ENCODE assay signal across 9 cellular contexts in genomic region chr21:26140185-26140584, GRCh38. TPM values are rescaled to one million over a fixed set of nuclear protein-coding genes. Genes with fewer than 3 reads are reported as not detected.
DNase-seq lines count a peak whose midpoint lies in the region; ATAC-seq lines count a peak whose summit lies in the region.
"Had no signal": no experiment of that assay in that cellular context is flagged by ENCODE, and none has a peak within 500 bp of the region (broad histone marks: within the 10 kb centered on the region; RNA-seq: fewer than 3 reads in every experiment).

No MANE protein-coding gene starts in this region.

- CTCF ChIA-PET in activated CD4-positive, alpha-beta T cell treated with anti-CD3 and anti-CD28 coated beads, Interleukin-2, amount 10 ng/mL, durations not matched to agents 7 days and 5 days (lab: Charles Lee), result no interaction called here

- peak overlapping the region; percentile 17; the same call in 1 of the 2 replicates for H3K4me3 ChIP-seq in ACC112 (ENCODE audit: low read depth, low read length)

- H3K27ac Mint-ChIP-seq in activated CD4-positive, alpha-beta T cell treated with anti-CD3 and anti-CD28 coated beads, Interleukin-2, amount 10 ng/mL, durations not matched to agents 7 days and 5 days, result no peak overlapping the region

- H3K36me3 ChIP-seq in ACC112 (ENCODE audit: insufficient read depth, low read length), result peaks cover 4% of the 10 kb centered on the region; the same call in 1 of the 2 replicates

- DNase-seq in HS-5 (ENCODE audit: low read depth) (peak; percentile 86), brain pericyte (ENCODE audit: low read depth, low spot score) (peak; percentile 82), left lobe of liver (ENCODE audit: low spot score) (no peak), NCI-H1417 treated with DMSO at 0.1 percent for 48 hours (lab: John Stamatoyannopoulos, UW) (no peak), NCI-H128 (lab: John Stamatoyannopoulos, UW; ENCODE audit: unreplicated experiment) (no peak)
- DNase-seq in activated CD4-positive, alpha-beta T cell treated with anti-CD3 and anti-CD28 coated beads, Interleukin-2, amount 10 ng/mL, durations not matched to agents 7 days and 5 days, result no peak
- DNase-seq: activated CD4-positive, alpha-beta T cell treated with anti-CD3 and anti-CD28 coated beads, Interleukin-2, amount 50 U/mL, for 1 hour had no signal

- peak overlapping the region; percentile 83 for H3K27ac ChIP-seq in ACC112 (ENCODE audit: low read depth, low read length)

- H3K79me2 ChIP-seq in ACC112 (ENCODE audit: control insufficient read depth, insufficient read depth, low read length, unreplicated experiment), result peaks cover 70% of the 10 kb centered on the region

- H3K27me3 Mint-ChIP-seq in activated CD4-positive, alpha-beta T cell treated with anti-CD3 and anti-CD28 coated beads, Interleukin-2, amount 10 ng/mL, durations not matched to agents 7 days and 5 days, result no peaks in the 10 kb centered on the region

- no peaks in the 10 kb centered on the region for H3K36me3 Mint-ChIP-seq in activated CD4-positive, alpha-beta T cell treated with anti-CD3 and anti-CD28 coated beads, Interleukin-2, amount 10 ng/mL, durations not matched to agents 7 days and 5 days (ENCODE audit: low read depth)

- no peak overlapping the region for H3K4me3 Mint-ChIP-seq in activated CD4-positive, alpha-beta T cell treated with anti-CD3 and anti-CD28 coated beads, Interleukin-2, amount 10 ng/mL, durations not matched to agents 7 days and 5 days

- peaks cover 22% of the 10 kb centered on the region for H3K4me1 ChIP-seq in ACC112 (ENCODE audit: control insufficient read depth, insufficient read depth, low read length, unreplicated experiment)

- POLR2A ChIA-PET in activated CD4-positive, alpha-beta T cell treated with anti-CD3 and anti-CD28 coated beads, Interleukin-2, amount 10 ng/mL, durations not matched to agents 7 days and 5 days (lab: Charles Lee), result interaction anchor here (0.7 kb wide), 1 partner anchor 29 kb away, joined by 4 read pairs; no protein-coding TSS in a partner anchor

- no peaks in the 10 kb centered on the region for H3K27me3 ChIP-seq in ACC112 (ENCODE audit: insufficient read depth, low read length)

- H3K4me1 Mint-ChIP-seq in activated CD4-positive, alpha-beta T cell treated with anti-CD3 and anti-CD28 coated beads, Interleukin-2, amount 10 ng/mL, durations not matched to agents 7 days and 5 days, result peaks cover 19% of the 10 kb centered on the region

- no peak overlapping the region for H2AFZ ChIP-seq in ACC112 (ENCODE audit: low read length, unreplicated experiment)

- peaks cover 3% of the 10 kb centered on the region for H3K9me3 Mint-ChIP-seq in activated CD4-positive, alpha-beta T cell treated with anti-CD3 and anti-CD28 coated beads, Interleukin-2, amount 10 ng/mL, durations not matched to agents 7 days and 5 days

- peak; percentile 82 for ATAC-seq in left lobe of liver
- no peak for ATAC-seq in GM18858 (IDR thresholded peaks at IDR 0.05; ENCODE audit: unreplicated experiment)

RNA-seq across cellular contexts. Expression of gene APP, which starts 30.4 kb away (rescaled TPM):
- 136 TPM for total RNA-seq in left lobe of liver
- 10 to 100 TPM; 31.0 to 31.4 TPM for total RNA-seq in activated CD4-positive, alpha-beta T cell treated with anti-CD3 and anti-CD28 coated beads, Interleukin-2, amount 10 ng/mL, durations not matched to agents 7 days and 5 days

Comparison
In these comparisons a context has a peak if more than half of its experiments do, and no peak if none do; other contexts are left out.
1. DNase-seq: peak in HS-5 (single experiment) and brain pericyte (single experiment); none in left lobe of liver (single experiment), NCI-H1417 treated with DMSO at 0.1 percent for 48 hours (single experiment), NCI-H128 (single experiment) and activated CD4-positive, alpha-beta T cell treated with anti-CD3 and anti-CD28 coated beads, Interleukin-2, amount 10 ng/mL, durations not matched to agents 7 days and 5 days (single experiment).